Comparison of ENCODE assay signal across 16 cellular contexts in the genomic region with DNA sequence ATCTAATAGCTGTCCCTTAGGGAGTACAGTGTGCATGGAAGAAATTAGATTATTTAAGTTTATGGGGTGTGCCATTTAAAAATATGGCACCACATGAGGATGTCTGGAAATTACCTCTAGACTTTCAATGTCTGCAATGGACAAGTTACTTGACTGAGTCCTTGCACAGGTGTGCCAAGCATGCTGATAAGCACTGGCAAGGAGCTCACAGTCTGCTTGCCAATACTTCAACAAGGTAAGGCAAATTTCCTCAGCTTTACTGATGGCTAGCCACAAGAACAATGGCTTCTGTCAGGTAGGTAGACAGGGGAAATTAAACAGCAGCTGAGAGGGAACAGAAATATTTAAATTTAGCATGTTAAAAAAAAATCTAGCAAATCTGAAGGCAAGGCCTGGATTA.
DNase-seq lines count a peak whose midpoint lies in the region; ATAC-seq and TF ChIP-seq lines count a peak whose summit lies in the region.
"Had no signal": no experiment of that assay in that cellular context is flagged by ENCODE, and none has a peak within 500 bp of the region (broad histone marks: within the 10 kb centered on the region; RNA-seq: fewer than 3 reads in every experiment).

No MANE protein-coding gene starts in this region.

- H2AFZ ChIP-seq in PC-3 (ENCODE audit: low read length): no peak overlapping the region

- in situ Hi-C loops in G401 (cut with HindIII; ENCODE audit: low sequenced_read_pairs): no loop called here

- no peak overlapping the region for H3K9ac ChIP-seq in PC-3 (ENCODE audit: low read length)
- H3K9ac ChIP-seq: BLaER1 had no signal

- ATAC-seq in activated CD8-positive, alpha-beta memory T cell treated with anti-CD3 and anti-CD28 coated beads, Interleukin-2, amount 10 ng/mL, durations not matched to agents 7 days and 5 days: no peak
- ATAC-seq in CD4-positive, CD25-positive, alpha-beta regulatory T cell (ENCODE audit: low read depth in 2 of 2): no peak
- ATAC-seq in PC-3 (no peak), HG03039 (IDR thresholded peaks at IDR 0.05; ENCODE audit: unreplicated experiment) (no peak)
- ATAC-seq: HepG2 had no signal

- intact Hi-C loops in PC-3 (cut with micrococcal nuclease): no loop called here

- H3K27me3 ChIP-seq in CD4-positive, CD25-positive, alpha-beta regulatory T cell (ENCODE audit: control insufficient read depth, insufficient read depth, low read length): no peaks in the 10 kb centered on the region
- no peaks in the 10 kb centered on the region for H3K27me3 ChIP-seq in PC-3 (ENCODE audit: low read length)
- H3K27me3 ChIP-seq: BLaER1 had no signal

- H3K4me3 Mint-ChIP-seq in activated CD8-positive, alpha-beta memory T cell treated with anti-CD3 and anti-CD28 coated beads, Interleukin-2, amount 10 ng/mL, durations not matched to agents 7 days and 5 days: no peak overlapping the region
- H3K4me3 Mint-ChIP-seq in CD4-positive, CD25-positive, alpha-beta regulatory T cell: no peak overlapping the region
- no peak overlapping the region for H3K4me3 Mint-ChIP-seq in immature natural killer cell

- no peaks in the 10 kb centered on the region for H3K27me3 Mint-ChIP-seq in activated CD8-positive, alpha-beta memory T cell treated with anti-CD3 and anti-CD28 coated beads, Interleukin-2, amount 10 ng/mL, durations not matched to agents 7 days and 5 days
- H3K27me3 Mint-ChIP-seq in CD4-positive, CD25-positive, alpha-beta regulatory T cell: no peaks in the 10 kb centered on the region
- peaks cover 5 to 25% (median 22%) of the 10 kb centered on the region in 3 donors for H3K27me3 Mint-ChIP-seq in immature natural killer cell (ENCODE audit: low read depth in 3 of 3)

- H3K79me2 ChIP-seq in PC-3 (ENCODE audit: low read length): no peaks in the 10 kb centered on the region

- H3F3A ChIP-seq in PC-3 (ENCODE audit: low read length, unreplicated experiment): no peaks in the 10 kb centered on the region

- peaks cover 61% of the 10 kb centered on the region for H3K36me3 Mint-ChIP-seq in activated CD8-positive, alpha-beta memory T cell treated with anti-CD3 and anti-CD28 coated beads, Interleukin-2, amount 10 ng/mL, durations not matched to agents 7 days and 5 days
- H3K36me3 Mint-ChIP-seq in CD4-positive, CD25-positive, alpha-beta regulatory T cell: peaks cover 70% of the 10 kb centered on the region
- H3K36me3 Mint-ChIP-seq in immature natural killer cell: peaks cover 23 to 67% (median 40%) of the 10 kb centered on the region in 3 donors

- H3K4me1 Mint-ChIP-seq in activated CD8-positive, alpha-beta memory T cell treated with anti-CD3 and anti-CD28 coated beads, Interleukin-2, amount 10 ng/mL, durations not matched to agents 7 days and 5 days: peaks cover 17% of the 10 kb centered on the region
- peaks cover 19 to 57% (median 30%) of the 10 kb centered on the region in 4 donors for H3K4me1 Mint-ChIP-seq in CD4-positive, CD25-positive, alpha-beta regulatory T cell
- peaks cover 31 to 64% of the 10 kb centered on the region in 2 donors for H3K4me1 Mint-ChIP-seq in immature natural killer cell

- no peaks in the 10 kb centered on the region for H4K20me1 ChIP-seq in PC-3 (ENCODE audit: low read length)

- DNase-seq in activated CD8-positive, alpha-beta memory T cell treated with anti-CD3 and anti-CD28 coated beads, Interleukin-2, amount 10 ng/mL, durations not matched to agents 7 days and 5 days: no peak
- no peak for DNase-seq in activated CD8-positive, alpha-beta memory T cell treated with anti-CD3 and anti-CD28 coated beads for 24 hours
- no peak for DNase-seq in CD4-positive, CD25-positive, alpha-beta regulatory T cell
- peak; percentile 68 for DNase-seq in G401 (ENCODE audit: low spot score)
- DNase-seq in immature natural killer cell: no peak
- no peak for DNase-seq in PC-3
- no peak for DNase-seq in cerebellum (ENCODE audit: low spot score)
- DNase-seq: 8988T, AML-193, DMS79, EL, GDM1 had no signal

- H3K4me2 ChIP-seq in PC-3 (ENCODE audit: low read length): no peak overlapping the region
- H3K4me2 ChIP-seq: BLaER1 had no signal

- no peak overlapping the region for H3K27ac ChIP-seq in CD4-positive, CD25-positive, alpha-beta regulatory T cell (ENCODE audit: insufficient read depth, low read length, poor library complexity, severe bottlenecking)
- no peak overlapping the region for H3K27ac ChIP-seq in PC-3 (ENCODE audit: low read length)
- H3K27ac ChIP-seq: BLaER1 had no signal

- TF ChIP-seq CTCF in PC-3 (conservative IDR thresholded peaks at IDR 0.05; ENCODE audit: low read depth, low read length): no peak

- peaks cover 96% of the 10 kb centered on the region for H3K36me3 ChIP-seq in CD4-positive, CD25-positive, alpha-beta regulatory T cell (ENCODE audit: control insufficient read depth, insufficient read depth, low read length)
- no peaks in the 10 kb centered on the region; the same call in 1 of the 2 replicates for H3K36me3 ChIP-seq in PC-3 (ENCODE audit: low read depth, low read length)

- H3K9me2 ChIP-seq in PC-3 (replicated peaks; ENCODE audit: low read length): no peaks in the 10 kb centered on the region

- H3K9me3 Mint-ChIP-seq in activated CD8-positive, alpha-beta memory T cell treated with anti-CD3 and anti-CD28 coated beads, Interleukin-2, amount 10 ng/mL, durations not matched to agents 7 days and 5 days (ENCODE audit: low read depth): no peaks in the 10 kb centered on the region
- H3K9me3 Mint-ChIP-seq in CD4-positive, CD25-positive, alpha-beta regulatory T cell: peaks cover 0 to 1% (median 0%) of the 10 kb centered on the region in 7 donors
- H3K9me3 Mint-ChIP-seq in immature natural killer cell: no peaks in the 10 kb centered on the region

- BruUV-seq in PC-3 (replicated peaks; lab: Mats Ljungman, UMichigan): no TSS peak

- no peaks in the 10 kb centered on the region for H3K9me3 ChIP-seq in CD4-positive, CD25-positive, alpha-beta regulatory T cell (ENCODE audit: control insufficient read depth in 2 of 2, low read length in 2 of 2)
- no peaks in the 10 kb centered on the region for H3K9me3 ChIP-seq in PC-3 (ENCODE audit: low read length)
- H3K9me3 ChIP-seq: BLaER1, HAP-1 had no signal

- POLR2A ChIA-PET in PC-3 (lab: Charles Lee; ENCODE audit: unreplicated experiment): no interaction called here

- H3K4me3 ChIP-seq in CD4-positive, CD25-positive, alpha-beta regulatory T cell (ENCODE audit: low read depth, low read length): no peak overlapping the region
- no peak overlapping the region for H3K4me3 ChIP-seq in PC-3 (ENCODE audit: low read length)
- H3K4me3 ChIP-seq: BLaER1, HAP-1 had no signal

- CTCF ChIA-PET in activated CD8-positive, alpha-beta memory T cell treated with anti-CD3 and anti-CD28 coated beads, Interleukin-2, amount 10 ng/mL, durations not matched to agents 7 days and 5 days (lab: Charles Lee): interaction anchor here (1.2 to 3.0 kb wide), 5 partner anchors 11 to 438 kb away, joined by 3 to 9 read pairs (median 5); a partner anchor contains a TSS
- CTCF ChIA-PET in PC-3 (lab: Charles Lee): no interaction called here

- H3K4me1 ChIP-seq in CD4-positive, CD25-positive, alpha-beta regulatory T cell (ENCODE audit: control insufficient read depth, insufficient read depth, low read length, poor library complexity, severe bottlenecking): peaks cover 16% of the 10 kb centered on the region
- H3K4me1 ChIP-seq in PC-3 (ENCODE audit: insufficient read depth, low read length): no peaks in the 10 kb centered on the region

- H3K27ac Mint-ChIP-seq in activated CD8-positive, alpha-beta memory T cell treated with anti-CD3 and anti-CD28 coated beads, Interleukin-2, amount 10 ng/mL, durations not matched to agents 7 days and 5 days: peak overlapping the region; percentile 25
- H3K27ac Mint-ChIP-seq in CD4-positive, CD25-positive, alpha-beta regulatory T cell: peak overlapping the region; percentile 29 to 71 (median 57)
- peak overlapping the region; percentile 17 to 74 (median 59) for H3K27ac Mint-ChIP-seq in immature natural killer cell
